21 cellular contexts compared by ENCODE assay signal in the genomic region with DNA sequence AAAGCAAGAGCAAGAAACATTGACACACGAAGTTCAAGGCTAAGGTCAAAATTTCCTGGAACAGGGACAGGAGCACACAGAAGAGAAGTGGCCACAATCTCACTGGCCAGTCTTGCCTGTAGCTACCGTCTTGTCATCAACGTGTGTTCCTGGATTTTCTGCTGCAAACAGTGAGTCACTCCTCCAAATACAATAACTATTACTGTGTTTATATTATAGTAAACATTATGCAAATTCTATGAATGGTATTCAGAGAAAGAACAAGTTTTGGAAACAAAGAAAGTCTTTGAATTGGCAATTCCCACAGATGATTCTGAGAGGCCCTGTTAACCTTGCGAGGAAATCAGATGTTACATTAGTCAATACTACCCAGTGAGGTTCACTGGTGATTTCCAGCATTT.
DNase-seq lines count a peak whose midpoint lies in the region; ATAC-seq and TF ChIP-seq lines count a peak whose summit lies in the region.
"Had no signal": no experiment of that assay in that cellular context is flagged by ENCODE, and none has a peak within 500 bp of the region (broad histone marks: within the 10 kb centered on the region; RNA-seq: fewer than 3 reads in every experiment).

No MANE protein-coding gene starts in this region.

- H3K4me3 ChIP-seq in osteoblast (ENCODE audit: insufficient read depth, low read length), result no peak overlapping the region
- H3K4me3 ChIP-seq: breast epithelium, thyroid gland had no signal

- no peak for ATAC-seq in GM21786 (IDR thresholded peaks at IDR 0.05; ENCODE audit: unreplicated experiment)
- no peak for ATAC-seq in HG03442 (IDR thresholded peaks at IDR 0.05; ENCODE audit: unreplicated experiment)
- no peak for ATAC-seq in HG03439 (IDR thresholded peaks at IDR 0.05; ENCODE audit: unreplicated experiment)
- ATAC-seq: T-cell had no signal

- H3K27ac ChIP-seq in osteoblast (ENCODE audit: low read depth, low read length), result no peak overlapping the region
- H3K27ac ChIP-seq: thyroid gland had no signal

- TF ChIP-seq CTCF in HFFc6 (IDR thresholded peaks at IDR 0.05) (no peak), osteoblast (IDR thresholded peaks at IDR 0.05; ENCODE audit: extremely low read depth, low read depth, low read length) (no peak)

- H3K9me3 ChIP-seq in osteoblast (ENCODE audit: low read depth, low read length), result no peaks in the 10 kb centered on the region
- H3K9me3 ChIP-seq: breast epithelium, thyroid gland had no signal

- H3K27ac Mint-ChIP-seq in HFFc6, result no peak overlapping the region
- H3K27ac Mint-ChIP-seq: activated B cell treated with CpG ODN at 0.5 μM for 24 hours; activated naive CD4-positive, alpha-beta T cell treated with anti-CD3 and anti-CD28 coated beads, Interleukin-2, amount 50 U/mL, for 24 hours; T-cell had no signal

- H3K9me3 Mint-ChIP-seq in HFFc6, result peaks cover 11% of the 10 kb centered on the region
- H3K9me3 Mint-ChIP-seq: activated B cell treated with CpG ODN at 0.5 μM for 24 hours; activated naive CD4-positive, alpha-beta T cell treated with anti-CD3 and anti-CD28 coated beads, Interleukin-2, amount 50 U/mL, for 24 hours had no signal

- H3K27me3 ChIP-seq in osteoblast (ENCODE audit: insufficient read depth, low read length), result no peaks in the 10 kb centered on the region
- H3K27me3 ChIP-seq: breast epithelium, thyroid gland had no signal

- no peaks in the 10 kb centered on the region for H3K4me1 Mint-ChIP-seq in HFFc6 (ENCODE audit: low read depth)
- H3K4me1 Mint-ChIP-seq: activated naive CD4-positive, alpha-beta T cell treated with anti-CD3 and anti-CD28 coated beads, Interleukin-2, amount 50 U/mL, for 24 hours had no signal

- H3K27me3 Mint-ChIP-seq in HFFc6 (ENCODE audit: insufficient read depth), result peaks cover 9% of the 10 kb centered on the region
- H3K27me3 Mint-ChIP-seq: activated B cell treated with CpG ODN at 0.5 μM for 24 hours had no signal

- H3K36me3 Mint-ChIP-seq in HFFc6 (ENCODE audit: low read depth), result peaks cover 5% of the 10 kb centered on the region; the same call in 1 of the 2 replicates
- H3K36me3 Mint-ChIP-seq: activated naive CD4-positive, alpha-beta T cell treated with anti-CD3 and anti-CD28 coated beads, Interleukin-2, amount 50 U/mL, for 24 hours; T-cell had no signal

- no peaks in the 10 kb centered on the region for H3K36me3 ChIP-seq in osteoblast (ENCODE audit: insufficient read depth, low read length)
- H3K36me3 ChIP-seq: breast epithelium, thyroid gland had no signal

- no peak overlapping the region for H3K4me3 Mint-ChIP-seq in HFFc6
- H3K4me3 Mint-ChIP-seq: activated B cell treated with CpG ODN at 0.5 μM for 24 hours; activated naive CD4-positive, alpha-beta T cell treated with anti-CD3 and anti-CD28 coated beads, Interleukin-2, amount 50 U/mL, for 24 hours; T-cell had no signal

- no peaks in the 10 kb centered on the region for H3K79me2 ChIP-seq in osteoblast (ENCODE audit: insufficient read depth, low read length)

- DNase-seq in HFFc6 (peak; percentile 11), SW480 (ENCODE audit: low spot score) (peak; percentile 7), fibroblast of gingiva (ENCODE audit: low read depth) (peak; percentile 18), osteoblast (ENCODE audit: insufficient read length, low spot score, missing footprints) (peak; percentile 87)
- DNase-seq: activated B cell treated with CpG ODN at 0.5 μM for 24 hours; activated CD8-positive, alpha-beta memory T cell treated with anti-CD3 and anti-CD28 coated beads, Interleukin-2, amount 50 U/mL, for 48 hours; DND-41; effector CD4-positive, alpha-beta T cell; GOT3; MV-4-11; NCI-H2081 treated with DMSO at 0.1 percent for 48 hours; NCI-H774; stimulated activated CD4-positive, alpha-beta T cell treated with anti-CD3 and anti-CD28 coated beads, Interleukin-4, amount 100 ng/mL, for 1 hour; stimulated activated CD8-positive, alpha-beta memory T cell treated with anti-CD3 and anti-CD28 coated beads, Interleukin-4, amount 100 ng/mL, for 48 hours; T-cell; thyroid gland had no signal

- no peak overlapping the region for H2AFZ ChIP-seq in osteoblast (ENCODE audit: low read length)

- H4K20me1 ChIP-seq in osteoblast (ENCODE audit: insufficient read depth, low read length), result no peaks in the 10 kb centered on the region

- no peaks in the 10 kb centered on the region for H3K4me1 ChIP-seq in osteoblast (ENCODE audit: insufficient read depth, low read length)
- H3K4me1 ChIP-seq: breast epithelium, thyroid gland had no signal

- H3K4me2 ChIP-seq in osteoblast (ENCODE audit: insufficient read depth, low read length), result no peak overlapping the region

Comparison
In these comparisons a context has a peak if more than half of its experiments do, and no peak if none do; other contexts are left out.
1. DNase-seq: peak in every context shown above with its lines; median percentile 87 in osteoblast; 18 in fibroblast of gingiva; 11 in HFFc6; 7 in SW480.